In the genomic region with DNA sequence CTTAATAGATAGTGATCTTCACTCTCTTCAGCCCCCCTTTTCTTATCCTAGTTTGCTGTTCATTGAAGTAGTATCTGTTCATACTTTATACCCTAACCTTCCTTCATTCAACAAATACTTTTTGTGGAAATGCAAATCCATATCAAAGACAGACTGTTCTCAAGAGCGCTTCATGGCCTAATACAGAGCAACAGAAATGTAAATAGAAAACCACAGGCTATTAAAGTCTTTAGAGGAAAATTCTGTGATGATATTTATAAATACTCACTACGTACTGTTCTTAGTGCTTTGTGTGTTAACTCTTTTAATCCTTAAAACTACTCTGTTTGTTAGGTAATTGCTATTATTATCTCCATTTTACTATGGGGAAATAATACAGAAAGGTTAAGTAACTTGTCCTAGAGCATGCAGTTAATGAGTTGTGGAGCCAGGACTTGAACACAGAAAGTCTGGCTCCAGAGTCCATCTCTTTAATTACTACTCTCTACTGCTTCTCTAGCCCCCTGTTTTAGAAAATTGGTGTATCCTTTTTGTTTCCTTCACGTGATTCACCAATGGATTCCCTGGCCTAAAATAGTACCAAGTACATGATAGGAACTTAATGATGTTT, we compare ENCODE assay signal across 1 cellular context.
TF ChIP-seq lines count a peak whose summit lies in the region.

No MANE protein-coding gene starts in this region.

TF ChIP-seq in GM23338, 12 proteins besides CTCF, POLR2A, EP300 and RAD21 (continued from another document):
- TF ChIP-seq, protein P1, sequence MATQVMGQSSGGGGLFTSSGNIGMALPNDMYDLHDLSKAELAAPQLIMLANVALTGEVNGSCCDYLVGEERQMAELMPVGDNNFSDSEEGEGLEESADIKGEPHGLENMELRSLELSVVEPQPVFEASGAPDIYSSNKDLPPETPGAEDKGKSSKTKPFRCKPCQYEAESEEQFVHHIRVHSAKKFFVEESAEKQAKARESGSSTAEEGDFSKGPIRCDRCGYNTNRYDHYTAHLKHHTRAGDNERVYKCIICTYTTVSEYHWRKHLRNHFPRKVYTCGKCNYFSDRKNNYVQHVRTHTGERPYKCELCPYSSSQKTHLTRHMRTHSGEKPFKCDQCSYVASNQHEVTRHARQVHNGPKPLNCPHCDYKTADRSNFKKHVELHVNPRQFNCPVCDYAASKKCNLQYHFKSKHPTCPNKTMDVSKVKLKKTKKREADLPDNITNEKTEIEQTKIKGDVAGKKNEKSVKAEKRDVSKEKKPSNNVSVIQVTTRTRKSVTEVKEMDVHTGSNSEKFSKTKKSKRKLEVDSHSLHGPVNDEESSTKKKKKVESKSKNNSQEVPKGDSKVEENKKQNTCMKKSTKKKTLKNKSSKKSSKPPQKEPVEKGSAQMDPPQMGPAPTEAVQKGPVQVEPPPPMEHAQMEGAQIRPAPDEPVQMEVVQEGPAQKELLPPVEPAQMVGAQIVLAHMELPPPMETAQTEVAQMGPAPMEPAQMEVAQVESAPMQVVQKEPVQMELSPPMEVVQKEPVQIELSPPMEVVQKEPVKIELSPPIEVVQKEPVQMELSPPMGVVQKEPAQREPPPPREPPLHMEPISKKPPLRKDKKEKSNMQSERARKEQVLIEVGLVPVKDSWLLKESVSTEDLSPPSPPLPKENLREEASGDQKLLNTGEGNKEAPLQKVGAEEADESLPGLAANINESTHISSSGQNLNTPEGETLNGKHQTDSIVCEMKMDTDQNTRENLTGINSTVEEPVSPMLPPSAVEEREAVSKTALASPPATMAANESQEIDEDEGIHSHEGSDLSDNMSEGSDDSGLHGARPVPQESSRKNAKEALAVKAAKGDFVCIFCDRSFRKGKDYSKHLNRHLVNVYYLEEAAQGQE (IDR thresholded peaks at IDR 0.05; ENCODE audit: unreplicated experiment), result no peak
- no peak for TF ChIP-seq STAT1 (IDR thresholded peaks at IDR 0.05; ENCODE audit: unreplicated experiment)
- TF ChIP-seq, protein P2, sequence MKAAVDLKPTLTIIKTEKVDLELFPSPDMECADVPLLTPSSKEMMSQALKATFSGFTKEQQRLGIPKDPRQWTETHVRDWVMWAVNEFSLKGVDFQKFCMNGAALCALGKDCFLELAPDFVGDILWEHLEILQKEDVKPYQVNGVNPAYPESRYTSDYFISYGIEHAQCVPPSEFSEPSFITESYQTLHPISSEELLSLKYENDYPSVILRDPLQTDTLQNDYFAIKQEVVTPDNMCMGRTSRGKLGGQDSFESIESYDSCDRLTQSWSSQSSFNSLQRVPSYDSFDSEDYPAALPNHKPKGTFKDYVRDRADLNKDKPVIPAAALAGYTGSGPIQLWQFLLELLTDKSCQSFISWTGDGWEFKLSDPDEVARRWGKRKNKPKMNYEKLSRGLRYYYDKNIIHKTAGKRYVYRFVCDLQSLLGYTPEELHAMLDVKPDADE (IDR thresholded peaks at IDR 0.05), result no peak
- TF ChIP-seq ZNF331 (CRISPR knock-in tag; IDR thresholded peaks at IDR 0.05; ENCODE audit: low read depth), result no peak
- TF ChIP-seq POLR2AphosphoS5 (IDR thresholded peaks at IDR 0.05; ENCODE audit: low read depth), result no peak
- no peak for TF ChIP-seq CREB1 (CRISPR knock-in tag; IDR thresholded peaks at IDR 0.05; ENCODE audit: low read depth)
- no peak for TF ChIP-seq ZNF462 (CRISPR knock-in tag; IDR thresholded peaks at IDR 0.05)
